ENCODE assay signal across 19 cellular contexts in the genomic region with DNA sequence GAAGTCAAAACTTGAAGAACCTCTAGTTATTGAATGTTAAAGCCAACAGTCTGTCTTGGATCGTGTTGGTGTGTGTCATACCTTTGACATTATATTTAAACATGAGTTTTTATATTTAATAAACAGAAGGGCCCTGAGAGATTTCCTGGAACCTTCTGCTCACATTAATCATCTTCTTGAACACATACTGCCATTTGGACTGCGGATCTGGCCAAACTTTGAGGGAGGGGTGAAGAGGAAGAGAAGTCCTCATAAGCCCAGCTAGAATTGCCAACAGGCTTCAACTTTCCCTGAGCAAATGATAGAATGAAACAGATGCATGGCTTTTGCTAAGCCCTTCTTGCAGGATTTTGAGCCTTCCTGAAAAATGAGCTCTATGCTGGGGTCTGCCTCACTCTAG. TPM values are rescaled to one million over a fixed set of nuclear protein-coding genes. Genes with fewer than 3 reads are reported as not detected.
"Had no signal": no experiment of that assay in that cellular context is flagged by ENCODE, and none has a peak within 500 bp of the region (broad histone marks: within the 10 kb centered on the region; RNA-seq: fewer than 3 reads in every experiment).

No MANE protein-coding gene starts in this region.

- H3K4me3 ChIP-seq: esophagus muscularis mucosa, hepatocyte, psoas muscle, right atrium auricular region, smooth muscle cell, suprapubic skin, thyroid gland had no signal

- DNase-seq: effector memory CD8-positive, alpha-beta T cell; foreskin melanocyte; left colon; mammary epithelial cell; natural killer cell; occipital lobe; psoas muscle; stimulated activated CD4-positive, alpha-beta T cell treated with anti-CD3 and anti-CD28 coated beads, Interleukin-2, amount 100 ng/mL, for 48 hours; stimulated activated naive CD4-positive, alpha-beta T cell treated with Interleukin-2 at 50 U/mL for 16 hours; thyroid gland had no signal

- H3K36me3 ChIP-seq: esophagus muscularis mucosa, right atrium auricular region, suprapubic skin, thyroid gland had no signal

- H3K4me1 ChIP-seq: psoas muscle, right atrium auricular region, suprapubic skin, thyroid gland had no signal

- H3K27ac ChIP-seq: epithelial cell of prostate, hepatocyte, psoas muscle, right atrium auricular region, suprapubic skin, thyroid gland had no signal

- H2AFZ ChIP-seq: hepatocyte had no signal

- H3K27me3 ChIP-seq: hepatocyte, right atrium auricular region, suprapubic skin, thyroid gland had no signal

- ATAC-seq: effector memory CD8-positive, alpha-beta T cell; left colon; natural killer cell; psoas muscle had no signal

- H3K9me3 ChIP-seq: psoas muscle, right atrium auricular region, suprapubic skin, thyroid gland had no signal

- H3K4me2 ChIP-seq: hepatocyte, smooth muscle cell had no signal

RNA-seq across cellular contexts. Expression of a gene that starts 27.4 kb away (rescaled TPM):
- total RNA-seq: left colon, liver, mammary epithelial cell, mesenteric fat pad, mononuclear cell, natural killer cell, occipital lobe, psoas muscle, right atrium auricular region, suprapubic skin, thyroid gland had no signal
- polyA plus RNA-seq: hepatocyte, liver, mammary epithelial cell, psoas muscle had no signal
